Comparison of ENCODE assay signal across 13 cellular contexts in genomic region chr4:53763813-53764597, GRCh38.
DNase-seq lines count a peak whose midpoint lies in the region; TF ChIP-seq lines count a peak whose summit lies in the region.
"Had no signal": no experiment of that assay in that cellular context is flagged by ENCODE, and none has a peak within 500 bp of the region (broad histone marks: within the 10 kb centered on the region; RNA-seq: fewer than 3 reads in every experiment).

No MANE protein-coding gene starts in this region.

- H3K27ac ChIP-seq in brain microvascular endothelial cell = peak overlapping the region; percentile 42
- peak overlapping the region; percentile 51 for H3K27ac ChIP-seq in mesodermal cell (ENCODE audit: low read depth, low read length, severe bottlenecking)
- H3K27ac ChIP-seq: BLaER1 treated with 17β-estradiol and CSF1 and Interleukin-3, amounts not matched to agents 10 nM and 100 nM; PC-9 had no signal

- H3K27ac Mint-ChIP-seq in activated naive CD8-positive, alpha-beta T cell treated with anti-CD3 and anti-CD28 coated beads for 36 hours = no peak overlapping the region
- H3K27ac Mint-ChIP-seq: activated CD4-positive, alpha-beta T cell treated with anti-CD3 and anti-CD28 coated beads for 36 hours; activated naive CD4-positive, alpha-beta T cell treated with anti-CD3 and anti-CD28 coated beads, Interleukin-2, amount 50 U/mL, for 72 hours had no signal

- no peaks in the 10 kb centered on the region for H3K36me3 Mint-ChIP-seq in activated naive CD8-positive, alpha-beta T cell treated with anti-CD3 and anti-CD28 coated beads for 36 hours
- H3K36me3 Mint-ChIP-seq: activated naive CD4-positive, alpha-beta T cell treated with anti-CD3 and anti-CD28 coated beads, Interleukin-2, amount 50 U/mL, for 72 hours had no signal

- H3K27me3 Mint-ChIP-seq in activated naive CD8-positive, alpha-beta T cell treated with anti-CD3 and anti-CD28 coated beads for 36 hours = no peaks in the 10 kb centered on the region

- no peak overlapping the region for H3K4me3 Mint-ChIP-seq in activated naive CD8-positive, alpha-beta T cell treated with anti-CD3 and anti-CD28 coated beads for 36 hours
- H3K4me3 Mint-ChIP-seq: activated CD4-positive, alpha-beta T cell treated with anti-CD3 and anti-CD28 coated beads for 36 hours had no signal

- DNase-seq in A172 (ENCODE audit: low spot score) (peak; percentile 77), HS-27A (ENCODE audit: low read depth) (peak; percentile 84), brain microvascular endothelial cell (peak; percentile 82), GM10248 (ENCODE audit: extremely low spot score) (no peak), NCI-H146 treated with DMSO at 0.1 percent for 48 hours (lab: John Stamatoyannopoulos, UW; ENCODE audit: unreplicated experiment) (no peak), HPDE6-E6E7 (ENCODE audit: extremely low spot score) (no peak)
- DNase-seq in activated naive CD8-positive, alpha-beta T cell treated with anti-CD3 and anti-CD28 coated beads for 36 hours = no peak
- DNase-seq: activated CD4-positive, alpha-beta T cell treated with anti-CD3 and anti-CD28 coated beads for 36 hours; left colon had no signal

- POLR2A ChIA-PET in GM10248 (lab: Yijun Ruan, JAX) = no interaction called here

- CTCF ChIA-PET in GM10248 (lab: Yijun Ruan, JAX) = interaction anchor here (1.0 to 2.5 kb wide), 8 partner anchors 8 to 145 kb away, joined by 3 to 8 read pairs (median 4); no protein-coding TSS in a partner anchor

- no peaks in the 10 kb centered on the region for H3K4me1 ChIP-seq in mesodermal cell (ENCODE audit: control insufficient read depth, insufficient read depth, low read length, poor library complexity, severe bottlenecking)

- TF ChIP-seq CTCF in brain microvascular endothelial cell (IDR thresholded peaks at IDR 0.05; ENCODE audit: low read depth, low read length, missing control alignments) = no peak
- TF ChIP-seq CTCF in GM10248 (IDR thresholded peaks at IDR 0.05; ENCODE audit: control extremely low read depth, extremely low read depth, low read depth, missing control alignments) = no peak

- 80 to 84% methylated on average over 3 to 4 of the region's 5 CpGs for WGBS in mesodermal cell (ENCODE audit: insufficient coverage in 2 of 2), 2 experiments

- peaks cover 1% of the 10 kb centered on the region for H3K9me3 Mint-ChIP-seq in activated naive CD8-positive, alpha-beta T cell treated with anti-CD3 and anti-CD28 coated beads for 36 hours

- in situ Hi-C loops in brain microvascular endothelial cell (cut with HindIII; ENCODE audit: low pct_ligation_motif_present, low sequenced_read_pairs) = no loop called here

- H3K4me3 ChIP-seq in brain microvascular endothelial cell (ENCODE audit: low read depth, low read length) (no peak overlapping the region), mesodermal cell (ENCODE audit: extremely low read depth, insufficient read depth, low read length, poor library complexity, severe bottlenecking) (no peak overlapping the region)
- H3K4me3 ChIP-seq: BLaER1 treated with 17β-estradiol and CSF1 and Interleukin-3, amounts not matched to agents 10 nM and 100 nM; PC-9 had no signal

- H3K4me1 Mint-ChIP-seq in activated naive CD8-positive, alpha-beta T cell treated with anti-CD3 and anti-CD28 coated beads for 36 hours = no peaks in the 10 kb centered on the region
- H3K4me1 Mint-ChIP-seq: activated CD4-positive, alpha-beta T cell treated with anti-CD3 and anti-CD28 coated beads for 36 hours had no signal

- no peaks in the 10 kb centered on the region for H3K27me3 ChIP-seq in brain microvascular endothelial cell (replicated peaks)
- H3K27me3 ChIP-seq: BLaER1 treated with 17β-estradiol and CSF1 and Interleukin-3, amounts not matched to agents 10 nM and 100 nM had no signal

- H3K36me3 ChIP-seq in brain microvascular endothelial cell (replicated peaks) (no peaks in the 10 kb centered on the region), mesodermal cell (ENCODE audit: control insufficient read depth, insufficient read depth, low read length) (no peaks in the 10 kb centered on the region)
- H3K36me3 ChIP-seq: BLaER1 treated with 17β-estradiol and CSF1 and Interleukin-3, amounts not matched to agents 10 nM and 100 nM had no signal

- H3K9me3 ChIP-seq in mesodermal cell (ENCODE audit: control insufficient read depth, low read length) = no peaks in the 10 kb centered on the region

Comparison
In these comparisons a context has a peak if more than half of its experiments do, and no peak if none do; other contexts are left out.
1. DNase-seq: peak in A172 (single experiment), HS-27A (single experiment) and brain microvascular endothelial cell (single experiment); none in GM10248 (single experiment), NCI-H146 treated with DMSO at 0.1 percent for 48 hours (single experiment), HPDE6-E6E7 (single experiment) and activated naive CD8-positive, alpha-beta T cell treated with anti-CD3 and anti-CD28 coated beads for 36 hours (single experiment).